ENCODE assay signal across 26 cellular contexts in the genomic region with DNA sequence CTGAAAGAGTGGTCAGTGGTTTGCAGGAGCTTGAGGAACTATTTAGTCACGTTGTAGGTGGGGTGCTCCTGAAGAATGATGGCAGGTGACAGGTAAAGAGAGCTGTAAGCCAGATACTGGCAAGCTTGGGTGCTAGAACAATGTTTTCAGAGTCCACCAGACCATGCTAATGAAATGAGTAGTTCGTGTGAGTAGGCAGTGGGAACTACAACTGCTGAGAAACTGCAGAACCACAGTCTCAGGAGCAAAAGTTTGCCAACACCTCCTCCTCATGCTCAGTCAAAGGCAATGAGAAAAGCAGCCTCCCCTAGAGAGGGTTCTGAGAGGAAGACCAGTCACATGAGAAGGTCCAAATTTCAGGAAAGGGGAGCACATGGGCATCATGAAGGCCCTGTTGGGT.
"Had no signal": no experiment of that assay in that cellular context is flagged by ENCODE, and none has a peak within 500 bp of the region (broad histone marks: within the 10 kb centered on the region; RNA-seq: fewer than 3 reads in every experiment).

No MANE protein-coding gene starts in this region.

- H3K27me3 ChIP-seq: ascending aorta, body of pancreas, Peyer's patch, SJCRH30 had no signal

- H3K27ac ChIP-seq: ascending aorta, body of pancreas, Peyer's patch, RWPE1, SJCRH30 had no signal

- H3K36me3 ChIP-seq: ascending aorta, Peyer's patch, SJCRH30 had no signal

- DNase-seq: activated CD4-positive, alpha-beta T cell treated with anti-CD3 and anti-CD28 coated beads, Interleukin-2, amount 10 ng/mL, durations not matched to agents 24 days and 14 days; activated CD4-positive, alpha-beta T cell treated with anti-CD3 and anti-CD28 coated beads, Interleukin-2, amount 50 U/mL, for 48 hours; activated CD4-positive, CD25-positive, alpha-beta regulatory T cell treated with anti-CD3 and anti-CD28 coated beads, Interleukin-2, amount 50 U/mL, for 72 hours; activated CD8-positive, alpha-beta memory T cell treated with anti-CD3 and anti-CD28 coated beads, Interleukin-2, amount 10 ng/mL, durations not matched to agents 7 days and 5 days; activated effector memory CD4-positive, alpha-beta T cell treated with Interleukin-2 at 50 U/mL for 16 hours; activated naive CD4-positive, alpha-beta T cell; activated naive CD8-positive, alpha-beta T cell treated with anti-CD3 and anti-CD28 coated beads, Interleukin-2, amount 50 U/mL, for 24 hours; activated T-cell treated with anti-CD3 and anti-CD28 coated beads, Interleukin-2, amount 50 U/mL, for 24 hours; amniotic stem cell; body of pancreas; central memory CD4-positive, alpha-beta T cell; NCI-H1092; NCI-H1436; NCI-H1694 treated with DMSO at 0.1 percent for 48 hours; NCI-H2029 treated with DMSO at 0.1 percent for 48 hours; NCI-H446; NCI-H524; Peyer's patch; Right ventricle myocardium superior; SJCRH30; T-helper 9 cell had no signal

- H3K4me3 ChIP-seq: ascending aorta, body of pancreas, Peyer's patch, SJCRH30 had no signal

- H3K4me1 ChIP-seq: ascending aorta, body of pancreas, Peyer's patch, SJCRH30 had no signal

- ATAC-seq: activated CD8-positive, alpha-beta memory T cell treated with anti-CD3 and anti-CD28 coated beads, Interleukin-2, amount 10 ng/mL, durations not matched to agents 7 days and 5 days; activated naive CD4-positive, alpha-beta T cell treated with anti-CD3 and anti-CD28 coated beads, Interleukin-2, amount 50 U/mL, for 72 hours; activated naive CD8-positive, alpha-beta T cell treated with anti-CD3 and anti-CD28 coated beads, Interleukin-2, amount 50 U/mL, for 24 hours; body of pancreas; SK-N-SH treated with all-trans-retinoic acid at 6 μM for 48 hours; WTC11 had no signal
